In genomic region chr1:162561616-162562451, GRCh38 we compare ENCODE assay signal across 8 cellular contexts. TPM values are rescaled to one million over a fixed set of nuclear protein-coding genes. Genes with fewer than 3 reads are reported as not detected.
DNase-seq lines count a peak whose midpoint lies in the region; ATAC-seq, FAIRE-seq and TF ChIP-seq lines count a peak whose summit lies in the region.

Gene UAP1, plus strand, starts transcription at chr1:162561722. Its CDS starts 4,347 bp downstream, at chr1:162566069.

- H3K36me3 Mint-ChIP-seq in T-cell = peaks cover 5% of the 10 kb centered on the region

- dilution Hi-C loops in endothelial cell of umbilical vein (cut with MboI; ENCODE audit: extremely low pct_ligation_motif_present, low sequenced_read_pairs) = no loop called here

- peak within 1 kb of the TSS; percentile 95 for H3K4me2 ChIP-seq in BLaER1
- peak within 1 kb of the TSS; percentile 94 for H3K4me2 ChIP-seq in endothelial cell of umbilical vein (ENCODE audit: insufficient read depth, low read length)

- H3K36me3 ChIP-seq in BLaER1 (peaks cover 10% of the 10 kb centered on the region), endothelial cell of umbilical vein (ENCODE audit: control insufficient read depth in 2 of 2, extremely low read depth in 1 of 2, insufficient read depth in 2 of 2, low read length in 2 of 2) (peaks cover 0 to 2% of the 10 kb centered on the region in 2 experiments), mucosa of rectum (ENCODE audit: control insufficient read depth in 2 of 2, insufficient read depth in 2 of 2, low read length in 2 of 2) (peaks cover 8 to 9% of the 10 kb centered on the region in 2 donors), upper lobe of left lung (peaks cover 0 to 9% (median under 1%) of the 10 kb centered on the region in 4 donors)

- peak within 1 kb of the TSS; percentile 81 for H2AFZ ChIP-seq in endothelial cell of umbilical vein (ENCODE audit: low read depth, low read length)

- H3K27me3 ChIP-seq in BLaER1 (no peaks in the 10 kb centered on the region), endothelial cell of umbilical vein (ENCODE audit: control insufficient read depth in 2 of 2, insufficient read depth in 2 of 2, low read length in 2 of 2) (no peaks in the 10 kb centered on the region), mucosa of rectum (ENCODE audit: control insufficient read depth in 2 of 2, insufficient read depth in 2 of 2, low read length in 2 of 2) (no peaks in the 10 kb centered on the region), upper lobe of left lung (no peaks in the 10 kb centered on the region)

- ATAC-seq in GM19043 (IDR thresholded peaks at IDR 0.05; ENCODE audit: low read depth, unreplicated experiment) (peak; percentile 13), HG03139 (IDR thresholded peaks at IDR 0.05; ENCODE audit: unreplicated experiment) (peak; percentile 23), T-cell (replicated peaks in 1 of 4) (peak; percentile 28 to 50 (median 46)), upper lobe of left lung (ENCODE audit: low FRiP score in 2 of 2) (peak; percentile 67)

- H3K27ac Mint-ChIP-seq in T-cell = peak within 1 kb of the TSS; percentile 95 to 98

- POLR2A ChIA-PET in T-cell (lab: Charles Lee) = no interaction called here
- POLR2A ChIA-PET in endothelial cell of umbilical vein (lab: Charles Lee) = interaction anchor here (0.6 to 1.6 kb wide), 4 partner anchors 12 to 43 kb away, joined by 3 to 4 read pairs (median 4); no protein-coding TSS in a partner anchor

- WGBS in upper lobe of left lung, 2 donors = 2 to 3% methylated on average over 9 to 37 of the region's 69 CpGs

- DNase-seq in T-cell (peak in 4 of 34 experiments; percentile 1 to 19 (median 10)), endothelial cell of umbilical vein (ENCODE audit: low read depth, low spot score) (no peak), upper lobe of left lung (peak in 1 of 2 donors; percentile 26), NCI-H774 (lab: John Stamatoyannopoulos, UW) (no peak)

- H3K79me2 ChIP-seq in endothelial cell of umbilical vein (ENCODE audit: control insufficient read depth, insufficient read depth, low read length) = peaks cover 53% of the 10 kb centered on the region

- peaks cover 0 to 5% of the 10 kb centered on the region in 2 donors for H3K27me3 Mint-ChIP-seq in T-cell

- H4K20me1 ChIP-seq in BLaER1 (no peaks in the 10 kb centered on the region; the same call in 1 of the 2 replicates), endothelial cell of umbilical vein (replicated peaks; ENCODE audit: control insufficient read depth, extremely low read depth, insufficient read depth, low read length) (no peaks in the 10 kb centered on the region)

- H3K4me1 ChIP-seq in BLaER1 (peaks cover 16% of the 10 kb centered on the region), endothelial cell of umbilical vein (ENCODE audit: control insufficient read depth, extremely low read depth, insufficient read depth, low read length) (peaks cover 25% of the 10 kb centered on the region), mucosa of rectum (ENCODE audit: control insufficient read depth in 2 of 2, insufficient read depth in 2 of 2, low read length in 2 of 2) (peaks cover 10 to 32% of the 10 kb centered on the region in 2 donors), upper lobe of left lung (peaks cover 16 to 24% (median 20%) of the 10 kb centered on the region in 4 donors)

- BruUV-seq in endothelial cell of umbilical vein (replicated peaks; lab: Mats Ljungman, UMichigan) = no TSS peak

- CTCF ChIA-PET in T-cell (lab: Charles Lee) = interaction anchor here in 1 of 2 donors (0.5 kb wide), 1 partner anchor 555 kb away, joined by 3 read pairs; no protein-coding TSS in a partner anchor
- CTCF ChIA-PET in endothelial cell of umbilical vein (lab: Charles Lee) = interaction anchor here (0.9 kb wide), 1 partner anchor 13 kb away, joined by 3 read pairs; no protein-coding TSS in a partner anchor

- TF ChIP-seq EP300 in upper lobe of left lung (IDR thresholded peaks at IDR 0.05) = no peak

- H3K4me3 ChIP-seq in BLaER1 (peak within 1 kb of the TSS; percentile 92), endothelial cell of umbilical vein (replicated peaks in 1 of 3; ENCODE audit: insufficient read depth in 1 of 3, low read depth in 1 of 3, low read length in 3 of 3) (peak within 1 kb of the TSS; percentile 61 to 95 (median 85)), mucosa of rectum (ENCODE audit: low read length in 2 of 2) (peak within 1 kb of the TSS; percentile 90 to 92), upper lobe of left lung (peak within 1 kb of the TSS; percentile 53 to 85 (median 62))

- no peaks in the 10 kb centered on the region for H3K9me3 ChIP-seq in BLaER1
- H3K9me3 ChIP-seq in endothelial cell of umbilical vein (replicated peaks; ENCODE audit: control insufficient read depth, insufficient read depth, low read length) = no peaks in the 10 kb centered on the region
- H3K9me3 ChIP-seq in mucosa of rectum (ENCODE audit: control insufficient read depth in 2 of 2, low read length in 2 of 2) = no peaks in the 10 kb centered on the region
- H3K9me3 ChIP-seq in upper lobe of left lung = no peaks in the 10 kb centered on the region

- TF ChIP-seq CTCF in endothelial cell of umbilical vein (IDR thresholded peaks at IDR 0.05; ENCODE audit: extremely low read depth in 1 of 2, insufficient read depth in 1 of 2, low read depth in 1 of 2, low read length in 2 of 2) = no peak
- peak in 1 of 6 experiments; percentile 37 for TF ChIP-seq CTCF in upper lobe of left lung (IDR thresholded peaks at IDR 0.05)

- H3K4me1 Mint-ChIP-seq in T-cell = peaks cover 37 to 44% (median 38%) of the 10 kb centered on the region in 3 donors

- no peaks in the 10 kb centered on the region for H3K9me1 ChIP-seq in endothelial cell of umbilical vein (replicated peaks; ENCODE audit: control insufficient read depth, extremely low read depth, insufficient read depth, low read length)

- peak within 1 kb of the TSS; percentile 86 for H3K27ac ChIP-seq in BLaER1
- H3K27ac ChIP-seq in endothelial cell of umbilical vein (ENCODE audit: insufficient read depth, low read depth, low read length) = peak within 1 kb of the TSS; percentile 89
- H3K27ac ChIP-seq in mucosa of rectum (ENCODE audit: low read depth in 2 of 2, low read length in 2 of 2) = peak within 1 kb of the TSS; percentile 98 to 99
- peak within 1 kb of the TSS; percentile 90 to 96 (median 93) for H3K27ac ChIP-seq in upper lobe of left lung

- peak within 1 kb of the TSS; percentile 93 to 96 (median 95) for H3K4me3 Mint-ChIP-seq in T-cell

- H3K9ac ChIP-seq in BLaER1 (peak within 1 kb of the TSS; percentile 91), endothelial cell of umbilical vein (replicated peaks; ENCODE audit: extremely low read depth, insufficient read depth, low read length) (peak within 1 kb of the TSS; percentile 94), mucosa of rectum (ENCODE audit: low read depth in 1 of 2, low read length in 2 of 2) (peak within 1 kb of the TSS; percentile 91 to 100)

- no peaks in the 10 kb centered on the region for H3K9me3 Mint-ChIP-seq in T-cell

- intact Hi-C loops in endothelial cell of umbilical vein (cut with micrococcal nuclease) = loop anchor here (1.0 to 5.0 kb wide), 6 partner anchors 8 to 505 kb away; partner anchors contain the start of gene UHMK1

- FAIRE-seq in endothelial cell of umbilical vein (lab: Jason Lieb, UNC) = peak; percentile 4

- TF ChIP-seq POLR2A in endothelial cell of umbilical vein (IDR thresholded peaks at IDR 0.05; ENCODE audit: low read depth, low read length) (peak; percentile 68), upper lobe of left lung (IDR thresholded peaks at IDR 0.05) (peak; percentile 49 to 95 (median 86))

TF ChIP-seq in endothelial cell of umbilical vein, 7 proteins besides CTCF, POLR2A, EP300 and RAD21:
- peak; percentile 42 for TF ChIP-seq POLR2AphosphoS5 (IDR thresholded peaks at IDR 0.05; ENCODE audit: insufficient read depth, low read depth, low read length)
- no peak for TF ChIP-seq EZH2 (IDR thresholded peaks at IDR 0.05; ENCODE audit: borderline replicate concordance, low read depth, low read length, severe bottlenecking)
- TF ChIP-seq FOS (IDR thresholded peaks at IDR 0.05; ENCODE audit: borderline replicate concordance, insufficient read depth, low read length) = peak; percentile 1

RNA-seq across cellular contexts. Expression of gene UAP1, which starts in this region (rescaled TPM):
- total RNA-seq in T-cell = 10 to 100 TPM; 16.7 to 39.1 (median 19.2) TPM
- 89.8 and 91.5 TPM in 2 replicates for total RNA-seq in endothelial cell of umbilical vein
- polyA plus RNA-seq in endothelial cell of umbilical vein = 24.8 and 30.6 TPM in 2 replicates
- polyA plus RNA-seq in endothelial cell of umbilical vein (2011; cell fraction: cytosol; rRNA removed) = 45.8 and 47.4 TPM in 2 replicates
- 65.6 and 84.2 TPM in 2 replicates for polyA plus RNA-seq in endothelial cell of umbilical vein (2011; cell fraction: nucleus; rRNA removed)
- polyA plus RNA-seq in endothelial cell of umbilical vein (2012) = 98.3 and 141 TPM in 2 replicates
- 50.8 and 51.9 TPM in 2 replicates for polyA minus RNA-seq in endothelial cell of umbilical vein
- polyA minus RNA-seq in endothelial cell of umbilical vein (2011; cell fraction: cytosol; rRNA and poly(A)+ RNA removed) = 28.1 TPM
- polyA minus RNA-seq in endothelial cell of umbilical vein (2011; cell fraction: nucleus; rRNA and poly(A)+ RNA removed) = 68.3 and 78.5 TPM in 2 replicates
- total RNA-seq in upper lobe of left lung = 10 to 100 TPM; 12.6 to 69.0 (median 35.2) TPM

Comparison
In these comparisons a context has a peak if more than half of its experiments do, and no peak if none do; other contexts are left out.
1. ATAC-seq: peak in every context shown above with its lines; median percentile 67 in upper lobe of left lung; 46 in T-cell; 23 in HG03139; 13 in GM19043.